ENCODE assay signal across 9 cellular contexts in genomic region chr6:148559848-148560433, GRCh38.
DNase-seq lines count a peak whose midpoint lies in the region; ATAC-seq, FAIRE-seq and TF ChIP-seq lines count a peak whose summit lies in the region.
"Had no signal": no experiment of that assay in that cellular context is flagged by ENCODE, and none has a peak within 500 bp of the region (broad histone marks: within the 10 kb centered on the region; RNA-seq: fewer than 3 reads in every experiment).

No MANE protein-coding gene starts in this region.

- ATAC-seq in CD4-positive, alpha-beta T cell (ENCODE audit: poor library complexity) = peak; percentile 86
- ATAC-seq in GM19452 (IDR thresholded peaks at IDR 0.05; ENCODE audit: unreplicated experiment) = peak; percentile 80

- intact Hi-C loops in CD4-positive, alpha-beta T cell (cut with DNase I, micrococcal nuclease) = loop anchor here (1.0 to 5.0 kb wide), 4 partner anchors 222 to 872 kb away; no protein-coding TSS in a partner anchor
- intact Hi-C loops in testis (cut with DNase I; ENCODE audit: low total_unique reads) = no loop called here

- peaks cover 4% of the 10 kb centered on the region for H3K4me1 ChIP-seq in testis

- no peaks in the 10 kb centered on the region for H3K36me3 ChIP-seq in testis (ENCODE audit: low read depth, missing control alignments)

- TF ChIP-seq CTCF in CD4-positive, alpha-beta T cell (IDR thresholded peaks at IDR 0.05) = peak; percentile 91
- TF ChIP-seq CTCF in RWPE1 (conservative IDR thresholded peaks at IDR 0.05; ENCODE audit: low read depth) (peak; percentile 96), testis (IDR thresholded peaks at IDR 0.05) (peak; percentile 94 to 99 (median 96))

- no peak overlapping the region for H3K4me3 Mint-ChIP-seq in CD4-positive, alpha-beta T cell
- H3K4me3 Mint-ChIP-seq: activated naive CD4-positive, alpha-beta T cell treated with anti-CD3 and anti-CD28 coated beads, Interleukin-2, amount 50 U/mL, for 24 hours had no signal

- H3K4me1 Mint-ChIP-seq in CD4-positive, alpha-beta T cell (ENCODE audit: low read depth) = peaks cover 8% of the 10 kb centered on the region

- peak; percentile 40 to 70 (median 53) for DNase-seq in CD4-positive, alpha-beta T cell
- DNase-seq in HTR-8/SVneo (ENCODE audit: insufficient read length, low spot score) (peak; percentile 67), RWPE1 (ENCODE audit: low spot score) (peak; percentile 58), activated gamma-delta T cell treated with Interleukin-2 at 50 U/mL for 16 hours (peak; percentile 68), frontal cortex (ENCODE audit: low spot score in 2 of 2) (peak; percentile 74 to 84), nucleus accumbens (lab: John Stamatoyannopoulos, UW) (peak in 51 of 56 donors; percentile 33 to 86 (median 69)), testis (peak; percentile 85)

- no peaks in the 10 kb centered on the region for H3K36me3 Mint-ChIP-seq in CD4-positive, alpha-beta T cell (ENCODE audit: low read depth)
- H3K36me3 Mint-ChIP-seq: activated naive CD4-positive, alpha-beta T cell treated with anti-CD3 and anti-CD28 coated beads, Interleukin-2, amount 50 U/mL, for 24 hours had no signal

- no peaks in the 10 kb centered on the region for H3K27me3 ChIP-seq in CD4-positive, alpha-beta T cell (ENCODE audit: control insufficient read depth, insufficient read depth, low read length)
- no peaks in the 10 kb centered on the region for H3K27me3 ChIP-seq in testis

- H3K27ac ChIP-seq in CD4-positive, alpha-beta T cell (ENCODE audit: low read depth, low read length) = no peak overlapping the region
- H3K27ac ChIP-seq in RWPE1 (no peak overlapping the region), testis (no peak overlapping the region)

- H3K27ac Mint-ChIP-seq in CD4-positive, alpha-beta T cell = no peak overlapping the region
- H3K27ac Mint-ChIP-seq: activated naive CD4-positive, alpha-beta T cell treated with anti-CD3 and anti-CD28 coated beads, Interleukin-2, amount 50 U/mL, for 24 hours had no signal

- peak overlapping the region; percentile 24 to 53 for H3K4me3 ChIP-seq in testis

- CTCF ChIA-PET in CD4-positive, alpha-beta T cell (lab: Charles Lee) = interaction anchor here (0.6 to 1.2 kb wide), 6 partner anchors 10 to 580 kb away, joined by 3 to 5 read pairs (median 3); no protein-coding TSS in a partner anchor
- CTCF ChIA-PET in RWPE1 (lab: Yijun Ruan, JAX) = interaction anchor here (0.6 to 2.2 kb wide), 11 partner anchors 18 to 872 kb away, joined by 3 to 10 read pairs (median 4); no protein-coding TSS in a partner anchor

- TF ChIP-seq POLR2A in testis (IDR thresholded peaks at IDR 0.05) = no peak

- FAIRE-seq in HTR-8/SVneo (lab: Jason Lieb, UNC) (peak; percentile 82), frontal cortex (lab: Jason Lieb, UNC) (no peak)

- H3K9me3 ChIP-seq in CD4-positive, alpha-beta T cell (ENCODE audit: control insufficient read depth, low read length) = no peaks in the 10 kb centered on the region
- no peaks in the 10 kb centered on the region for H3K9me3 ChIP-seq in testis

- 2% methylated on average over 9 to 46 of the region's 46 CpGs for WGBS in testis, 2 donors

- peaks cover 26% of the 10 kb centered on the region for H3K27me3 Mint-ChIP-seq in CD4-positive, alpha-beta T cell

- POLR2A ChIA-PET in CD4-positive, alpha-beta T cell (lab: Charles Lee) = interaction anchor here (0.7 kb wide), 1 partner anchor 27 kb away, joined by 3 read pairs; no protein-coding TSS in a partner anchor
- POLR2A ChIA-PET in RWPE1 (lab: Yijun Ruan, JAX; ENCODE audit: low non-redundant PET) = no interaction called here

- peaks cover 5% of the 10 kb centered on the region for H3K9me3 Mint-ChIP-seq in CD4-positive, alpha-beta T cell
- H3K9me3 Mint-ChIP-seq: activated naive CD4-positive, alpha-beta T cell treated with anti-CD3 and anti-CD28 coated beads, Interleukin-2, amount 50 U/mL, for 24 hours had no signal
